1 cellular context compared by ENCODE assay signal in the genomic region with DNA sequence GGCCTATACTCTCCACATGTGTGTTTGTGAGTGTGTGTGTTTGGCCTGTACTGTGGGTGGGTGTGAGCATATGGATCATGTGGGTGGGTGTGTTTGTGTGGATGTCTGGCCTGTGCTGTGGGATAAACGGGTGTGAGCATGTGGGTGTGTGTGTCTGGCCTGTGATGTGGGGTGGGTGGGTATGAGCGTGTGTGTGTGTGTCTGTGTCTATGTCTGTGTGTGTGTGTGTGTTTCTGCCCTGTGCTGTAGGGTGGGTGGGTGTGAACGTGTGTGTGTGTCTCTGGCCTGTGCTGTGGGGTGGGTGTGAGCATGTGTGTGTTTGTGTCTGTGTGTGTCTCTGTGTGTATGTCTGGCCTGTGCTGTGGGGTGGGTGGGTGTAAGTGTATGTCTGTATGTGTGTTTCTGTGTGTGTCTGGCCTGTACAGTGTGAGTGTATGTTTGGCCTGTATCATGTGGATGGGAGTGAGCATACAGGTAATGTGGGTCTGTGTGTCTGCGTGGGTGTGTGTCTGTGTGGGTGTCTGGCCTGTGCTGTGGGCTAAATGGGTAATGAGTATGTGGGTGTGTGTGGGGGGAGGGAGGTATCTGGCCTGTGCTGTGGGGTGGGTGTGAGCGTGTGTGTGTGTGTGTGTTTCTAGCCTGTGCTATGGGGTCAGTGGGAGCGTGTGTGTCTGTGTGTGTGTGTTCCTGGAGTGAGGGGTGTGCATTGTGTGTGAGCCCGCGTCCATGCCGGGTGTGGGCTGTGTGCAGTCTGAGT.
TF ChIP-seq lines count a peak whose summit lies in the region.

No MANE protein-coding gene starts in this region.

TF ChIP-seq in HepG2, 621 proteins besides CTCF, POLR2A, EP300 and RAD21:
- TF ChIP-seq ZNF205 (CRISPR knock-in tag; IDR thresholded peaks at IDR 0.05) (no peak), NBN (conservative IDR thresholded peaks at IDR 0.05) (0 out of 2 replicates have a peak, but pooled peaks have one; percentile 32), ZNF550 (CRISPR knock-in tag; IDR thresholded peaks at IDR 0.05; ENCODE audit: borderline replicate concordance) (no peak)
- TF ChIP-seq, protein P1, sequence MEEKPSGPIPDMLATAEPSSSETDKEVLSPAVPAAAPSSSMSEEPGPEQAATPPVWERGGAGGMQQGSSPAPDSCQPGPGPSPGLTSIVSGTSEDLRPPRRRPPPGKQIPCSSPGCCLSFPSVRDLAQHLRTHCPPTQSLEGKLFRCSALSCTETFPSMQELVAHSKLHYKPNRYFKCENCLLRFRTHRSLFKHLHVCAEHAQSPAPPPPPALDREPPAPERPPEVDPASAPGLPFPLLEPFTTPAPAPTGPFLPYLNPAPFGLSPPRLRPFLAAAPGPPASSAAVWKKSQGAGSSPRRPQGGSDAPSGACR (CRISPR knock-in tag; IDR thresholded peaks at IDR 0.05), result no peak
